Comparison of ENCODE assay signal across 9 cellular contexts in the genomic region with DNA sequence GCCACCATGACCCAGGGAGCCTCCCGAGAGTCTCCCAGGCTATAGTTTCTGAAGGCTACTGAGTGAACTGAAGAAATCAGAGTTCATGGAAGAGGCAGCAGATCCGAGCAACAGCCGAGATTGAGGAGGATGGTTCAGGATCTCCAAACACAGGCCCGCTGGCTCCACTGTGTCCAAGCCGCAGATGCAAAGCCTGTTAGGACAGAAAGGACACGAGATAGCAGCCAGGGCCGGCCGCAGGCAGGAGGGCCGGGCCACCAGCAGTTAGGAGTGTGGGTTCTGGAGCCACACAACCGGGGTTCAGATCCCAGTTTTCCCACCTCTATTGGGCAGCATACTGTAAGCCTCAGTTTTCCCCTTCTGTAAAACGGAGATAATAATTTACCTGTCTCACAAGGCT. TPM values are rescaled to one million over a fixed set of nuclear protein-coding genes. Genes with fewer than 3 reads are reported as not detected.
DNase-seq lines count a peak whose midpoint lies in the region; ATAC-seq and TF ChIP-seq lines count a peak whose summit lies in the region.
"Had no signal": no experiment of that assay in that cellular context is flagged by ENCODE, and none has a peak within 500 bp of the region (broad histone marks: within the 10 kb centered on the region; RNA-seq: fewer than 3 reads in every experiment).

No MANE protein-coding gene starts in this region.

- ATAC-seq in left lobe of liver, result peak; percentile 8
- ATAC-seq in HG02571 (IDR thresholded peaks at IDR 0.05; ENCODE audit: unreplicated experiment), result no peak

- CTCF ChIA-PET in activated CD4-positive, alpha-beta memory T cell treated with anti-CD3 and anti-CD28 coated beads, Interleukin-2, amount 10 ng/mL, durations not matched to agents 7 days and 5 days (lab: Charles Lee), result interaction anchor here (1.0 kb wide), 1 partner anchor 27 kb away, joined by 3 read pairs; no protein-coding TSS in a partner anchor

- peaks cover 34% of the 10 kb centered on the region for H3F3A ChIP-seq in smooth muscle cell (ENCODE audit: low read depth)

- H3K27ac Mint-ChIP-seq in activated CD4-positive, alpha-beta memory T cell treated with anti-CD3 and anti-CD28 coated beads, Interleukin-2, amount 10 ng/mL, durations not matched to agents 7 days and 5 days, result peak overlapping the region; percentile 98

- H3K27me3 Mint-ChIP-seq in activated CD4-positive, alpha-beta memory T cell treated with anti-CD3 and anti-CD28 coated beads, Interleukin-2, amount 10 ng/mL, durations not matched to agents 7 days and 5 days, result no peaks in the 10 kb centered on the region

- H3K4me3 ChIP-seq in GM12864 (ENCODE audit: low read depth, low read length) (peak overlapping the region; percentile 1), smooth muscle cell (no peak overlapping the region)

- no peak overlapping the region for H2AFZ ChIP-seq in smooth muscle cell (ENCODE audit: low read depth)

- peaks cover 2% of the 10 kb centered on the region for H3K36me3 Mint-ChIP-seq in activated CD4-positive, alpha-beta memory T cell treated with anti-CD3 and anti-CD28 coated beads, Interleukin-2, amount 10 ng/mL, durations not matched to agents 7 days and 5 days (ENCODE audit: low read depth)

- H3K27ac ChIP-seq in smooth muscle cell (ENCODE audit: low read depth), result peak overlapping the region; percentile 100

- DNase-seq in GM12864 (ENCODE audit: low read depth) (no peak), left lobe of liver (ENCODE audit: low spot score) (no peak), smooth muscle cell (lab: John Stamatoyannopoulos, UW; ENCODE audit: unreplicated experiment) (no peak), DMS 273 (lab: John Stamatoyannopoulos, UW; ENCODE audit: unreplicated experiment) (no peak), DMS53 treated with DMSO at 0.1 percent for 48 hours (lab: John Stamatoyannopoulos, UW; ENCODE audit: unreplicated experiment) (no peak), retina (no peak)
- DNase-seq in activated CD4-positive, alpha-beta memory T cell treated with anti-CD3 and anti-CD28 coated beads, Interleukin-2, amount 10 ng/mL, durations not matched to agents 7 days and 5 days, result no peak
- DNase-seq: NCI-H1105 had no signal

- H3K4me3 Mint-ChIP-seq in activated CD4-positive, alpha-beta memory T cell treated with anti-CD3 and anti-CD28 coated beads, Interleukin-2, amount 10 ng/mL, durations not matched to agents 7 days and 5 days, result no peak overlapping the region

- H3K27me3 ChIP-seq in smooth muscle cell (ENCODE audit: low read depth), result no peaks in the 10 kb centered on the region

- H3K4me1 Mint-ChIP-seq in activated CD4-positive, alpha-beta memory T cell treated with anti-CD3 and anti-CD28 coated beads, Interleukin-2, amount 10 ng/mL, durations not matched to agents 7 days and 5 days, result peaks cover 35% of the 10 kb centered on the region

- peak overlapping the region; percentile 93 for H3K9ac ChIP-seq in smooth muscle cell (ENCODE audit: low read depth)

- TF ChIP-seq CTCF in GM12864 (IDR thresholded peaks at IDR 0.05; ENCODE audit: low read depth, low read length, missing control alignments), result no peak
- no peak for TF ChIP-seq CTCF in smooth muscle cell (IDR thresholded peaks at IDR 0.05; ENCODE audit: borderline replicate concordance, insufficient read depth, poor library complexity, severe bottlenecking)

- peaks cover 98% of the 10 kb centered on the region for H4K20me1 ChIP-seq in smooth muscle cell (ENCODE audit: low read depth)

- H3K36me3 ChIP-seq in smooth muscle cell (ENCODE audit: low read depth), result no peaks in the 10 kb centered on the region

- peaks cover 39% of the 10 kb centered on the region for H3K4me1 ChIP-seq in smooth muscle cell (ENCODE audit: low read depth)

- H3K4me2 ChIP-seq in smooth muscle cell, result peak overlapping the region; percentile 45

- no peaks in the 10 kb centered on the region for H3K9me3 ChIP-seq in smooth muscle cell (replicated peaks; ENCODE audit: low read depth)

- WGBS in smooth muscle cell (ENCODE audit: low lambda C conversion rate), result 86% methylated on average over 11 of the region's 11 CpGs

- POLR2A ChIA-PET in activated CD4-positive, alpha-beta memory T cell treated with anti-CD3 and anti-CD28 coated beads, Interleukin-2, amount 10 ng/mL, durations not matched to agents 7 days and 5 days (lab: Charles Lee), result interaction anchor here (1.5 to 1.6 kb wide), 2 partner anchors 14 to 68 kb away, joined by 3 to 9 read pairs; no protein-coding TSS in a partner anchor

- H3K79me2 ChIP-seq in smooth muscle cell (ENCODE audit: low read depth), result peaks cover 86% of the 10 kb centered on the region

- H3K9me3 Mint-ChIP-seq in activated CD4-positive, alpha-beta memory T cell treated with anti-CD3 and anti-CD28 coated beads, Interleukin-2, amount 10 ng/mL, durations not matched to agents 7 days and 5 days, result no peaks in the 10 kb centered on the region

RNA-seq across cellular contexts. Expression of a gene that starts 27.7 kb away (rescaled TPM):
- 10 to 100 TPM; 16.9 to 18.9 TPM for total RNA-seq in activated CD4-positive, alpha-beta memory T cell treated with anti-CD3 and anti-CD28 coated beads, Interleukin-2, amount 10 ng/mL, durations not matched to agents 7 days and 5 days
- 84.5 TPM for total RNA-seq in left lobe of liver
- 41.5 and 45.9 TPM in 2 replicates for total RNA-seq in smooth muscle cell
- polyA plus RNA-seq in smooth muscle cell, result 67.6 and 108 TPM in 2 replicates
